ENCODE assay signal across 1 cellular context in genomic region chr10:96949039-96949683, GRCh38.
TF ChIP-seq lines count a peak whose summit lies in the region.

No MANE protein-coding gene starts in this region.

TF ChIP-seq in HEK293, 187 proteins besides CTCF, POLR2A, EP300 and RAD21 (continued from another document):
- TF ChIP-seq PRDM10 (tag by site-specific recombination; IDR thresholded peaks at IDR 0.05) = no peak
